Comparison of ENCODE assay signal across 11 cellular contexts in genomic region chr3:171168086-171168485, GRCh38.
DNase-seq lines count a peak whose midpoint lies in the region; ATAC-seq and TF ChIP-seq lines count a peak whose summit lies in the region.
"Had no signal": no experiment of that assay in that cellular context is flagged by ENCODE, and none has a peak within 500 bp of the region (broad histone marks: within the 10 kb centered on the region; RNA-seq: fewer than 3 reads in every experiment).

No MANE protein-coding gene starts in this region.

- intact Hi-C loops in Right ventricle myocardium inferior (cut with DNase I) (loop anchor here (10.0 kb wide), 1 partner anchor 203 kb away; no protein-coding TSS in a partner anchor), left cardiac atrium (cut with DNase I) (loop anchor here (10.0 kb wide), 2 partner anchors 123 to 397 kb away; no protein-coding TSS in a partner anchor), upper lobe of right lung (cut with DNase I) (no loop called here)

- no peaks in the 10 kb centered on the region for H3K27me3 ChIP-seq in SJCRH30
- no peaks in the 10 kb centered on the region for H3K27me3 ChIP-seq in foreskin keratinocyte
- H3K27me3 ChIP-seq in upper lobe of right lung = no peaks in the 10 kb centered on the region
- H3K27me3 ChIP-seq: suprapubic skin had no signal

- H3K4me1 ChIP-seq in SJCRH30 (no peaks in the 10 kb centered on the region), foreskin keratinocyte (no peaks in the 10 kb centered on the region), upper lobe of right lung (no peaks in the 10 kb centered on the region)
- H3K4me1 ChIP-seq: HAP-1, suprapubic skin had no signal

- H3K27ac ChIP-seq in SJCRH30 = no peak overlapping the region
- H3K27ac ChIP-seq in foreskin keratinocyte = no peak overlapping the region
- H3K27ac ChIP-seq in upper lobe of right lung = no peak overlapping the region
- H3K27ac ChIP-seq: suprapubic skin had no signal

- H3K4me3 ChIP-seq in SJCRH30 (no peak overlapping the region), upper lobe of right lung (no peak overlapping the region)
- H3K4me3 ChIP-seq: HAP-1, suprapubic skin had no signal

- TF ChIP-seq CTCF in foreskin keratinocyte (conservative IDR thresholded peaks at IDR 0.05) = peak; percentile 48
- no peak for TF ChIP-seq CTCF in upper lobe of right lung (IDR thresholded peaks at IDR 0.05)

- H3K36me3 ChIP-seq in SJCRH30 = no peaks in the 10 kb centered on the region
- peaks cover 6% of the 10 kb centered on the region for H3K36me3 ChIP-seq in upper lobe of right lung
- H3K36me3 ChIP-seq: HAP-1, suprapubic skin had no signal

- no peaks in the 10 kb centered on the region for H3K9me3 ChIP-seq in SJCRH30 (replicated peaks)
- no peaks in the 10 kb centered on the region for H3K9me3 ChIP-seq in upper lobe of right lung
- H3K9me3 ChIP-seq: HAP-1, suprapubic skin had no signal

- peak; percentile 67 for ATAC-seq in Right ventricle myocardium inferior
- ATAC-seq in left cardiac atrium = no peak
- peak; percentile 70 for ATAC-seq in foreskin keratinocyte
- ATAC-seq in upper lobe of right lung = peak; percentile 57
- ATAC-seq in HG02938 (IDR thresholded peaks at IDR 0.05; ENCODE audit: unreplicated experiment) = no peak
- no peak for ATAC-seq in GM18861 (IDR thresholded peaks at IDR 0.05; ENCODE audit: unreplicated experiment)

- DNase-seq in Right ventricle myocardium inferior (ENCODE audit: missing footprints) (no peak), left cardiac atrium (no peak), SJCRH30 (peak; percentile 14 to 30), foreskin keratinocyte (no peak), upper lobe of right lung (no peak)
- DNase-seq in activated naive CD4-positive, alpha-beta T cell treated with anti-CD3 and anti-CD28 coated beads, Interleukin-2, amount 50 U/mL, for 16 hours = no peak
- DNase-seq: NCI-H187 had no signal

Comparison
In these comparisons a context has a peak if more than half of its experiments do, and no peak if none do; other contexts are left out.
1. ATAC-seq: peak in Right ventricle myocardium inferior (single experiment), foreskin keratinocyte (single experiment) and upper lobe of right lung (single experiment); none in left cardiac atrium (0 of 2), HG02938 (single experiment) and GM18861 (single experiment).
2. DNase-seq: peak in SJCRH30 (2 of 2); none in Right ventricle myocardium inferior (single experiment), left cardiac atrium (single experiment), foreskin keratinocyte (0 of 2), upper lobe of right lung (single experiment) and activated naive CD4-positive, alpha-beta T cell treated with anti-CD3 and anti-CD28 coated beads, Interleukin-2, amount 50 U/mL, for 16 hours (single experiment).